ENCODE assay signal across 3 cellular contexts in the genomic region with DNA sequence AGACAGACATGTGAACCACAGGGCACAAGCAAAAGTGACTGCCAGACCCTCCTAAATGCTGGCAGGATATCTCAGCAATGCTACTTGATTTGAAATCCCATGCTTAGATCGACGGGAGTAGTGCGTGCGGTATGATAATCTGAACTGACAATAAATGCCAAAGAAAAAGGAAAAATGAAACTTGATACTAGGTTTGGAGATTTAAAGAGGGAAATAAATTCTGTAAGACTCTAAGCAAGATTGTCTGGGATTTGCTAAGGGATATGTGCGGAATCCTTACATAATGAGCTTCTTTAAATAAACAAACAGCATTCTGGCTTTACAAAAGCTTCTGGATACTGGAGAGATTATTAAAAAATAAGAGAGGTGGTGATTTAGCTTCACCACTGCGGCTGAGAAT.
"Had no signal": no experiment of that assay in that cellular context is flagged by ENCODE, and none has a peak within 500 bp of the region (broad histone marks: within the 10 kb centered on the region; RNA-seq: fewer than 3 reads in every experiment).

No MANE protein-coding gene starts in this region.

- ATAC-seq: GM12878 had no signal

- H3K4me3 ChIP-seq: GM12878 had no signal

- DNase-seq: GDM1, GF-D8 had no signal
